ENCODE assay signal across 15 cellular contexts in the genomic region with DNA sequence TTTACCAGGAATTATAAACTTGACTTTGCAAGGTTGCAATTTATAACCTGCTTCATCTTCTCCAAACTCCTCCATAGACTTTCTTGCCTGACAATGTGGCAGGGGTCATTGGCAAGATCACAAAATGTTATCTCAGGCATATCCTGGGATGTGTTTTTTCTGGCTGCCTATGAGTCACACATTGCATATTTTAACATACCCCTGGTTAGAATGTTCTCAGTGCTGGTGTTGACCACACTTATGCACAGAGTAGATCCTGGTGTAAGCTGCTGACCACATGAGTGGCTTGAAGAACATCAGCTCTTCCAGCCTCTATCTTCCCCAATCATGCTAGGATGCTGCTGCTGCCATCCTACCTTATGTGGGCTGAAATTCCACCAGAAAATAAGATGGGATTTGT.
DNase-seq lines count a peak whose midpoint lies in the region; ATAC-seq and TF ChIP-seq lines count a peak whose summit lies in the region.
"Had no signal": no experiment of that assay in that cellular context is flagged by ENCODE, and none has a peak within 500 bp of the region (broad histone marks: within the 10 kb centered on the region; RNA-seq: fewer than 3 reads in every experiment).

No MANE protein-coding gene starts in this region.

- H3K9me3 Mint-ChIP-seq in activated CD8-positive, alpha-beta memory T cell treated with anti-CD3 and anti-CD28 coated beads, Interleukin-2, amount 10 ng/mL, durations not matched to agents 7 days and 5 days (ENCODE audit: low read depth), result no peaks in the 10 kb centered on the region
- H3K9me3 Mint-ChIP-seq: activated CD4-positive, alpha-beta memory T cell treated with anti-CD3 and anti-CD28 coated beads for 36 hours; activated T-helper 2 cell treated with anti-CD3 and anti-CD28 coated beads, Interferon-gamma antibody, Interleukin-2, Interleukin-4, amounts not matched to agents 10 μg/mL and 5 μg/mL and 100 μg/mL, durations not matched to agents 14 hours and 24 hours and 36 hours; memory B cell had no signal

- H3K36me3 Mint-ChIP-seq in activated CD8-positive, alpha-beta memory T cell treated with anti-CD3 and anti-CD28 coated beads, Interleukin-2, amount 10 ng/mL, durations not matched to agents 7 days and 5 days, result no peaks in the 10 kb centered on the region
- H3K36me3 Mint-ChIP-seq: activated CD4-positive, alpha-beta memory T cell treated with anti-CD3 and anti-CD28 coated beads for 36 hours; memory B cell had no signal

- H3K4me3 ChIP-seq in astrocyte of the cerebellum (ENCODE audit: low read depth, low read length), result no peak overlapping the region
- H3K4me3 ChIP-seq: PC-9, spleen had no signal

- CTCF ChIA-PET in activated CD8-positive, alpha-beta memory T cell treated with anti-CD3 and anti-CD28 coated beads, Interleukin-2, amount 10 ng/mL, durations not matched to agents 7 days and 5 days (lab: Charles Lee), result no interaction called here

- no peak overlapping the region for H3K27ac Mint-ChIP-seq in activated CD8-positive, alpha-beta memory T cell treated with anti-CD3 and anti-CD28 coated beads, Interleukin-2, amount 10 ng/mL, durations not matched to agents 7 days and 5 days
- H3K27ac Mint-ChIP-seq: activated CD4-positive, alpha-beta memory T cell treated with anti-CD3 and anti-CD28 coated beads for 36 hours; activated T-helper 2 cell treated with anti-CD3 and anti-CD28 coated beads, Interferon-gamma antibody, Interleukin-2, Interleukin-4, amounts not matched to agents 10 μg/mL and 5 μg/mL and 100 μg/mL, durations not matched to agents 14 hours and 24 hours and 36 hours; memory B cell had no signal

- peaks cover 33% of the 10 kb centered on the region for H3K27me3 Mint-ChIP-seq in activated CD8-positive, alpha-beta memory T cell treated with anti-CD3 and anti-CD28 coated beads, Interleukin-2, amount 10 ng/mL, durations not matched to agents 7 days and 5 days

- DNase-seq in A172 (ENCODE audit: low spot score) (peak; percentile 60), HS-5 (ENCODE audit: low read depth) (peak; percentile 71), astrocyte of the cerebellum (ENCODE audit: low read depth) (peak; percentile 83), glomerular visceral epithelial cell (ENCODE audit: extremely low spot score) (peak; percentile 82), omental fat pad (ENCODE audit: low spot score) (no peak), NCI-H1048 (lab: John Stamatoyannopoulos, UW) (no peak)
- no peak for DNase-seq in activated CD8-positive, alpha-beta memory T cell treated with anti-CD3 and anti-CD28 coated beads, Interleukin-2, amount 10 ng/mL, durations not matched to agents 7 days and 5 days
- DNase-seq: activated CD4-positive, alpha-beta memory T cell treated with anti-CD3 and anti-CD28 coated beads for 36 hours; NCI-H1105; spleen; T1000 had no signal

- TF ChIP-seq CTCF in astrocyte of the cerebellum (IDR thresholded peaks at IDR 0.05; ENCODE audit: low read depth, low read length, missing control alignments) (no peak), omental fat pad (IDR thresholded peaks at IDR 0.05) (no peak)

- ATAC-seq in omental fat pad (ENCODE audit: low FRiP score), result no peak
- ATAC-seq in activated CD8-positive, alpha-beta memory T cell treated with anti-CD3 and anti-CD28 coated beads, Interleukin-2, amount 10 ng/mL, durations not matched to agents 7 days and 5 days, result no peak
- ATAC-seq in HG03354 (IDR thresholded peaks at IDR 0.05; ENCODE audit: poor library complexity, severe bottlenecking, unreplicated experiment), result no peak

- no peak overlapping the region for H3K4me3 Mint-ChIP-seq in activated CD8-positive, alpha-beta memory T cell treated with anti-CD3 and anti-CD28 coated beads, Interleukin-2, amount 10 ng/mL, durations not matched to agents 7 days and 5 days
- H3K4me3 Mint-ChIP-seq: activated CD4-positive, alpha-beta memory T cell treated with anti-CD3 and anti-CD28 coated beads for 36 hours; memory B cell had no signal

- no peaks in the 10 kb centered on the region for H3K4me1 Mint-ChIP-seq in activated CD8-positive, alpha-beta memory T cell treated with anti-CD3 and anti-CD28 coated beads, Interleukin-2, amount 10 ng/mL, durations not matched to agents 7 days and 5 days
- H3K4me1 Mint-ChIP-seq: memory B cell had no signal

- in situ Hi-C loops in astrocyte of the cerebellum (cut with HindIII; ENCODE audit: low sequenced_read_pairs), result no loop called here

Comparison
In these comparisons a context has a peak if more than half of its experiments do, and no peak if none do; other contexts are left out.
1. DNase-seq: peak in A172 (single experiment), HS-5 (single experiment), astrocyte of the cerebellum (single experiment) and glomerular visceral epithelial cell (single experiment); none in omental fat pad (single experiment), activated CD8-positive, alpha-beta memory T cell treated with anti-CD3 and anti-CD28 coated beads, Interleukin-2, amount 10 ng/mL, durations not matched to agents 7 days and 5 days (single experiment) and NCI-H1048 (single experiment).